Comparison of ENCODE assay signal across 8 cellular contexts in the genomic region with DNA sequence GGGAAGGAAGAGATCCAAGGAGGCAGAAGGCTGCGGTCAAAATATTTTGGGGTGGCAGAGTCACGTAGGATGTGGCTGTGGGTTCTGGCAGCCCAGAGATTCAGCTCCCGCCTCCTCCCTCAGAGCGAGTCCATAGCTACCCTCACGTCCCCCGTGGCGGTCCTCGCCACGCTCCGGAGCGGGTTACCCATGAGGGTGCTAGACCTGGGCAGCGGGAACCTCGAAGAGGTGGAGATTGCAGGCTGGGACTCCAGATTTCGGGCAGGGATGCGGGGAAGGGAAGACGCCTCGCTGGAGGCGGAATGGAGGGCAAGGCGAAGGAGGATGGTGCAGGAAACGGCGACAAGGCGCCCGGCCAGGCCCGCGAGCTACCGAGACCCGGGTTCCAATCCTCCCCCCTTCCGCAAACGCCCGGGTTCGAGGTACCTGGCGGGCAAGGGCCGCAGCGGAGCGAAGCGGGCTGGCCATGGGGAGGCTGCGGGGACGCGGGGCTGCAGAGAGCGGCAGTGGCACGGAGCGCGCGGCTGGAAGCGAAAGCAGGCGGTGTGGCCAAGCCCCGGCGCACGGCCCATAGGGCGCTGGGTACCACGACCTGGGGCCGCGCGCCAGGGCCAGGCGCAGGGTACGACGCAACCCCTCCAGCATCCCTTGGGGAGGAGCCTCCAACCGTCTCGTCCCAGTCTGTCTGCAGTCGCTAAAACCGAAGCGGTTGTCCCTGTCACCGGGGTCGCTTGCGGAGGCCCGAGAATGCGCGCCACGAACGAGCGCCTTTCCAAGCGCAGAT. TPM values are rescaled to one million over a fixed set of nuclear protein-coding genes. Genes with fewer than 3 reads are reported as not detected.
A peak's percentile ranks its signal among the peaks of the same experiment; 100 is the strongest.
DNase-seq lines count a peak whose midpoint lies in the region; ATAC-seq and TF ChIP-seq lines count a peak whose summit lies in the region.

No MANE protein-coding gene starts in this region.

- peak overlapping the region; percentile 73 for H3K4ac ChIP-seq in mesendoderm (ENCODE audit: low read depth, low read length)

- H3K4me1 Mint-ChIP-seq in endodermal cell (peaks cover 19% of the 10 kb centered on the region), Calu3 (ENCODE audit: low read depth, unreplicated experiment) (no peaks in the 10 kb centered on the region)

- H3K23ac ChIP-seq in mesendoderm (ENCODE audit: low read length) = no peak overlapping the region

- H3K56ac ChIP-seq in mesendoderm (ENCODE audit: low read length) = peak overlapping the region; percentile 93

- no peak overlapping the region for H2BK120ac ChIP-seq in mesendoderm (ENCODE audit: low read depth, low read length)

- DNase-seq in AG08396 (ENCODE audit: low spot score) (peak; percentile 67), RWPE2 (ENCODE audit: low spot score) (no peak), endodermal cell (peak; percentile 87), mesendoderm (peak; percentile 75), Calu3 (no peak), T1000 (lab: John Stamatoyannopoulos, UW) (no peak)

- H3K4me1 ChIP-seq in RWPE2 (ENCODE audit: insufficient read depth, poor library complexity, severe bottlenecking) = no peaks in the 10 kb centered on the region
- H3K4me1 ChIP-seq in endodermal cell (ENCODE audit: control insufficient read depth, insufficient read depth, low read length) = peaks cover 7% of the 10 kb centered on the region
- H3K4me1 ChIP-seq in mesendoderm (ENCODE audit: control insufficient read depth, low read depth, low read length) = peaks cover 18% of the 10 kb centered on the region
- peaks cover 12% of the 10 kb centered on the region for H3K4me1 ChIP-seq in stomach smooth muscle (ENCODE audit: control insufficient read depth, insufficient read depth, low read length)

- peak overlapping the region; percentile 25 for H3K18ac ChIP-seq in mesendoderm (ENCODE audit: low read length)

- TF ChIP-seq CTCF in RWPE2 (IDR thresholded peaks at IDR 0.05; ENCODE audit: poor library complexity, severe bottlenecking) = no peak
- TF ChIP-seq CTCF in endodermal cell (conservative IDR thresholded peaks at IDR 0.05) = no peak
- TF ChIP-seq CTCF in Calu3 (IDR thresholded peaks at IDR 0.05; ENCODE audit: unreplicated experiment) = no peak

- H3K36me3 ChIP-seq in RWPE2 (ENCODE audit: low read depth) (no peaks in the 10 kb centered on the region), endodermal cell (ENCODE audit: control insufficient read depth, insufficient read depth, low read length) (peaks cover 18% of the 10 kb centered on the region), mesendoderm (ENCODE audit: control insufficient read depth, insufficient read depth, low read length) (no peaks in the 10 kb centered on the region), stomach smooth muscle (ENCODE audit: control insufficient read depth in 2 of 2, insufficient read depth in 2 of 2, low read length in 2 of 2) (no peaks in the 10 kb centered on the region)

- ATAC-seq in GM19438 (IDR thresholded peaks at IDR 0.05; ENCODE audit: low read depth, unreplicated experiment) = peak; percentile 45
- ATAC-seq in RWPE2 (ENCODE audit: low read depth) = peak; percentile 44; the same call in 1 of the 3 replicates

- H3K27ac ChIP-seq in RWPE2 (ENCODE audit: poor library complexity, severe bottlenecking) (no peak overlapping the region), endodermal cell (ENCODE audit: low read depth, low read length) (peak overlapping the region; percentile 79), mesendoderm (ENCODE audit: low read depth, low read length) (no peak overlapping the region), stomach smooth muscle (ENCODE audit: low read length) (no peak overlapping the region)

- peaks cover 10% of the 10 kb centered on the region for H3K79me1 ChIP-seq in mesendoderm (ENCODE audit: low read length)

- H4K5ac ChIP-seq in mesendoderm (ENCODE audit: low read length) = no peak overlapping the region

- H3K9me3 Mint-ChIP-seq in endodermal cell (no peaks in the 10 kb centered on the region), Calu3 (ENCODE audit: low read depth, unreplicated experiment) (peaks cover 4% of the 10 kb centered on the region)

- no peaks in the 10 kb centered on the region for H3K27me3 ChIP-seq in RWPE2 (ENCODE audit: insufficient read depth, poor library complexity, severe bottlenecking)
- H3K27me3 ChIP-seq in endodermal cell (ENCODE audit: control insufficient read depth, insufficient read depth, low read length, poor library complexity, severe bottlenecking) = peaks cover 27% of the 10 kb centered on the region
- no peaks in the 10 kb centered on the region for H3K27me3 ChIP-seq in mesendoderm (ENCODE audit: insufficient read depth, low read length, poor library complexity)
- peaks cover 13 to 22% of the 10 kb centered on the region in 2 donors for H3K27me3 ChIP-seq in stomach smooth muscle (ENCODE audit: control insufficient read depth in 1 of 2, insufficient read depth in 2 of 2, low read length in 2 of 2)

- no peak overlapping the region for H2BK5ac ChIP-seq in mesendoderm (ENCODE audit: low read length)

- CTCF ChIA-PET in Calu3 (lab: Charles Lee) = no interaction called here

- H3K4me3 Mint-ChIP-seq in endodermal cell (peak overlapping the region; percentile 70), Calu3 (ENCODE audit: low read depth, unreplicated experiment) (no peak overlapping the region)

- peak overlapping the region; percentile 40 for H3K27ac Mint-ChIP-seq in endodermal cell
- H3K27ac Mint-ChIP-seq in Calu3 (ENCODE audit: unreplicated experiment) = no peak overlapping the region

- H4K8ac ChIP-seq in mesendoderm (ENCODE audit: low read depth, low read length) = no peak overlapping the region

- no peaks in the 10 kb centered on the region for H3K9me3 ChIP-seq in RWPE2 (ENCODE audit: severe bottlenecking)
- no peaks in the 10 kb centered on the region for H3K9me3 ChIP-seq in endodermal cell (ENCODE audit: control insufficient read depth, low read length)
- no peaks in the 10 kb centered on the region for H3K9me3 ChIP-seq in stomach smooth muscle (ENCODE audit: control insufficient read depth in 2 of 2, low read length in 2 of 2)

- H2BK15ac ChIP-seq in mesendoderm (replicated peaks; ENCODE audit: low read depth) = no peak overlapping the region

- peak overlapping the region; percentile 49 for H3K9ac ChIP-seq in endodermal cell (ENCODE audit: extremely low read depth, low read length, poor library complexity, severe bottlenecking)
- peak overlapping the region; percentile 77 for H3K9ac ChIP-seq in mesendoderm (ENCODE audit: low read length)
- peak overlapping the region in 1 of 2 donors; percentile 15 for H3K9ac ChIP-seq in stomach smooth muscle (ENCODE audit: low read length in 2 of 2)

- WGBS in endodermal cell (ENCODE audit: insufficient coverage in 1 of 2, insufficient read length in 1 of 2), 2 experiments = 1 to 5% methylated on average over 22 to 72 of the region's 72 CpGs
- no CpG with 5 or more reads among the region's 72 CpGs for WGBS in mesendoderm (ENCODE audit: extremely low coverage, insufficient coverage, low lambda C conversion rate)

- H3K27me3 Mint-ChIP-seq in endodermal cell (ENCODE audit: insufficient read depth) (peaks cover 12% of the 10 kb centered on the region), Calu3 (ENCODE audit: unreplicated experiment) (no peaks in the 10 kb centered on the region)

- intact Hi-C loops in Calu3 (cut with micrococcal nuclease; ENCODE audit: unreplicated experiment) = no loop called here

- BruUV-seq in Calu3 (replicated peaks; lab: Mats Ljungman, UMichigan) = no TSS peak

- H2AK5ac ChIP-seq in mesendoderm (ENCODE audit: low read length) = no peak overlapping the region

- H3K4me2 ChIP-seq in mesendoderm (ENCODE audit: low read length) = peak overlapping the region; percentile 99

- H3K4me3 ChIP-seq in RWPE2 (ENCODE audit: severe bottlenecking) (peak overlapping the region; percentile 29), endodermal cell (ENCODE audit: low read length) (peak overlapping the region; percentile 82), mesendoderm (ENCODE audit: low read length) (peak overlapping the region; percentile 55), stomach smooth muscle (ENCODE audit: low read length in 2 of 2) (peak overlapping the region; percentile 63 to 77)

- H3K36me3 Mint-ChIP-seq in endodermal cell (ENCODE audit: low read depth) (peaks cover 7% of the 10 kb centered on the region), Calu3 (ENCODE audit: insufficient read depth, unreplicated experiment) (no peaks in the 10 kb centered on the region)

- H3K79me2 ChIP-seq in mesendoderm (ENCODE audit: control insufficient read depth, insufficient read depth, low read length) = peaks cover 24% of the 10 kb centered on the region

RNA-seq across cellular contexts. Expression of a gene that starts 46.2 kb away (rescaled TPM):
- total RNA-seq in endodermal cell (100 to 1,000 TPM in 1 of 2 donors, 10 to 100 TPM in 1; 45.0 to 141 TPM), Calu3 (2022) (0.98 and 4.0 TPM in 2 replicates)
- polyA plus RNA-seq in endodermal cell (2013, experiment 1 of 2) = 116 TPM
- polyA plus RNA-seq in endodermal cell (2013, experiment 2 of 2) = 106 TPM
- 131 TPM for polyA plus RNA-seq in mesendoderm (2013, experiment 1 of 2)
- 130 TPM for polyA plus RNA-seq in mesendoderm (2013, experiment 2 of 2)

Comparison
In these comparisons a context has a peak if more than half of its experiments do, and no peak if none do; other contexts are left out.
1. DNase-seq: peak in AG08396 (single experiment), endodermal cell (single experiment) and mesendoderm (single experiment); none in RWPE2 (single experiment), Calu3 (single experiment) and T1000 (single experiment).
2. H3K4me3 ChIP-seq: peak in every context shown above with its lines; median percentile 82 in endodermal cell; 70 in stomach smooth muscle; 55 in mesendoderm; 29 in RWPE2.